1 cellular context compared by ENCODE assay signal in genomic region chr17:81528651-81529436, GRCh38.
TF ChIP-seq lines count a peak whose summit lies in the region.

No MANE protein-coding gene starts in this region.

TF ChIP-seq in HepG2, 621 proteins besides CTCF, POLR2A, EP300 and RAD21 (continued from another document and continues in another):
- TF ChIP-seq ZNF124 (CRISPR knock-in tag; IDR thresholded peaks at IDR 0.05) (no peak), ISX (CRISPR knock-in tag; conservative IDR thresholded peaks at IDR 0.05) (no peak), KAT8 (CRISPR knock-in tag; IDR thresholded peaks at IDR 0.05) (no peak), ZNF235 (CRISPR knock-in tag; IDR thresholded peaks at IDR 0.05; ENCODE audit: borderline replicate concordance) (no peak), RERE (CRISPR knock-in tag; IDR thresholded peaks at IDR 0.05; ENCODE audit: low read depth) (no peak), SAFB2 (CRISPR knock-in tag; IDR thresholded peaks at IDR 0.05; ENCODE audit: borderline replicate concordance, low read depth) (no peak), GABPB1 (CRISPR knock-in tag; IDR thresholded peaks at IDR 0.05) (0 out of 2 replicates have a peak, but pooled peaks have one; percentile 39), ZNF530 (CRISPR knock-in tag; IDR thresholded peaks at IDR 0.05; ENCODE audit: low read depth) (no peak), CBFB (CRISPR knock-in tag; IDR thresholded peaks at IDR 0.05) (peak; percentile 9; the same call in 1 of the 2 replicates), SNAPC2 (CRISPR knock-in tag; IDR thresholded peaks at IDR 0.05) (no peak), NFIC (IDR thresholded peaks at IDR 0.05; ENCODE audit: low read length) (no peak), CBX5 (CRISPR knock-in tag; IDR thresholded peaks at IDR 0.05; ENCODE audit: borderline replicate concordance) (no peak), TCF7 (IDR thresholded peaks at IDR 0.05; ENCODE audit: low read depth) (no peak), ZNF691 (CRISPR knock-in tag; IDR thresholded peaks at IDR 0.05; ENCODE audit: borderline replicate concordance, low read depth) (peak; percentile 31; the same call in 1 of the 2 replicates), CSRNP2 (CRISPR knock-in tag; conservative IDR thresholded peaks at IDR 0.05; ENCODE audit: low read depth) (no peak), E2F2 (CRISPR knock-in tag; IDR thresholded peaks at IDR 0.05; ENCODE audit: borderline replicate concordance) (no peak), ZNF563 (CRISPR knock-in tag; IDR thresholded peaks at IDR 0.05) (0 out of 2 replicates have a peak, but pooled peaks have one; percentile 16), ZBED4 (CRISPR knock-in tag; IDR thresholded peaks at IDR 0.05; ENCODE audit: borderline replicate concordance) (no peak), HNRNPL (IDR thresholded peaks at IDR 0.05; ENCODE audit: low read depth, low read length) (no peak), CEBPB (IDR thresholded peaks at IDR 0.05; ENCODE audit: borderline replicate concordance, low read depth, low read length) (no peak), KLF16 (CRISPR knock-in tag; IDR thresholded peaks at IDR 0.05) (no peak), ZNF687 (CRISPR knock-in tag; IDR thresholded peaks at IDR 0.05) (peak; percentile 66), ZNF24 (IDR thresholded peaks at IDR 0.05) (no peak), PCBP1 (IDR thresholded peaks at IDR 0.05; ENCODE audit: borderline replicate concordance, low read depth, low read length) (no peak), ZNF329 (CRISPR knock-in tag; IDR thresholded peaks at IDR 0.05; ENCODE audit: low read depth) (no peak), RXRB (CRISPR knock-in tag; IDR thresholded peaks at IDR 0.05; ENCODE audit: borderline replicate concordance) (no peak), MBD4 (IDR thresholded peaks at IDR 0.05; ENCODE audit: borderline replicate concordance, low read length) (no peak), ZNF253 (CRISPR knock-in tag; IDR thresholded peaks at IDR 0.05; ENCODE audit: borderline replicate concordance) (no peak), NR3C1 (CRISPR knock-in tag; IDR thresholded peaks at IDR 0.05) (no peak), ZBTB8A (CRISPR knock-in tag; IDR thresholded peaks at IDR 0.05; ENCODE audit: borderline replicate concordance, low read depth) (no peak)
- TF ChIP-seq, protein P1, sequence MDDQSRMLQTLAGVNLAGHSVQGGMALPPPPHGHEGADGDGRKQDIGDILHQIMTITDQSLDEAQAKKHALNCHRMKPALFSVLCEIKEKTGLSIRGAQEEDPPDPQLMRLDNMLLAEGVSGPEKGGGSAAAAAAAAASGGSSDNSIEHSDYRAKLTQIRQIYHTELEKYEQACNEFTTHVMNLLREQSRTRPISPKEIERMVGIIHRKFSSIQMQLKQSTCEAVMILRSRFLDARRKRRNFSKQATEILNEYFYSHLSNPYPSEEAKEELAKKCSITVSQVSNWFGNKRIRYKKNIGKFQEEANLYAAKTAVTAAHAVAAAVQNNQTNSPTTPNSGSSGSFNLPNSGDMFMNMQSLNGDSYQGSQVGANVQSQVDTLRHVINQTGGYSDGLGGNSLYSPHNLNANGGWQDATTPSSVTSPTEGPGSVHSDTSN (CRISPR knock-in tag; IDR thresholded peaks at IDR 0.05; ENCODE audit: borderline replicate concordance), result no peak
- TF ChIP-seq, protein P2, sequence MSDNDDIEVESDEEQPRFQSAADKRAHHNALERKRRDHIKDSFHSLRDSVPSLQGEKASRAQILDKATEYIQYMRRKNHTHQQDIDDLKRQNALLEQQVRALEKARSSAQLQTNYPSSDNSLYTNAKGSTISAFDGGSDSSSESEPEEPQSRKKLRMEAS (IDR thresholded peaks at IDR 0.05), result peak; percentile 24; the same call in 1 of the 2 replicates
- TF ChIP-seq, protein P3, sequence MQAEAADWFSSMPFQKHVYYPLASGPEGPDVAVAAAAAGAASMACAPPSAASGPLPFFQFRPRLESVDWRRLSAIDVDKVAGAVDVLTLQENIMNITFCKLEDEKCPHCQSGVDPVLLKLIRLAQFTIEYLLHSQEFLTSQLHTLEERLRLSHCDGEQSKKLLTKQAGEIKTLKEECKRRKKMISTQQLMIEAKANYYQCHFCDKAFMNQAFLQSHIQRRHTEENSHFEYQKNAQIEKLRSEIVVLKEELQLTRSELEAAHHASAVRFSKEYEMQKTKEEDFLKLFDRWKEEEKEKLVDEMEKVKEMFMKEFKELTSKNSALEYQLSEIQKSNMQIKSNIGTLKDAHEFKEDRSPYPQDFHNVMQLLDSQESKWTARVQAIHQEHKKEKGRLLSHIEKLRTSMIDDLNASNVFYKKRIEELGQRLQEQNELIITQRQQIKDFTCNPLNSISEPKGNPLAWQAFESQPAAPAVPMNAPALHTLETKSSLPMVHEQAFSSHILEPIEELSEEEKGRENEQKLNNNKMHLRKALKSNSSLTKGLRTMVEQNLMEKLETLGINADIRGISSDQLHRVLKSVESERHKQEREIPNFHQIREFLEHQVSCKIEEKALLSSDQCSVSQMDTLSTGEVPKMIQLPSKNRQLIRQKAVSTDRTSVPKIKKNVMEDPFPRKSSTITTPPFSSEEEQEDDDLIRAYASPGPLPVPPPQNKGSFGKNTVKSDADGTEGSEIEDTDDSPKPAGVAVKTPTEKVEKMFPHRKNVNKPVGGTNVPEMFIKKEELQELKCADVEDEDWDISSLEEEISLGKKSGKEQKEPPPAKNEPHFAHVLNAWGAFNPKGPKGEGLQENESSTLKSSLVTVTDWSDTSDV (CRISPR knock-in tag; IDR thresholded peaks at IDR 0.05), result peak; percentile 39; the same call in 1 of the 2 replicates
